In genomic region chr12:22333751-22334695, GRCh38 we compare ENCODE assay signal across 9 cellular contexts. TPM values are rescaled to one million over a fixed set of nuclear protein-coding genes. Genes with fewer than 3 reads are reported as not detected.
DNase-seq lines count a peak whose midpoint lies in the region; ATAC-seq, FAIRE-seq and TF ChIP-seq lines count a peak whose summit lies in the region.
"Had no signal": no experiment of that assay in that cellular context is flagged by ENCODE, and none has a peak within 500 bp of the region (broad histone marks: within the 10 kb centered on the region; RNA-seq: fewer than 3 reads in every experiment).

No MANE protein-coding gene starts in this region.

- H3K4me1 Mint-ChIP-seq in activated CD4-positive, alpha-beta T cell treated with anti-CD3 and anti-CD28 coated beads for 36 hours = peaks cover 29% of the 10 kb centered on the region

- H3K27ac ChIP-seq in iPS-18a (ENCODE audit: low read length) = no peak overlapping the region
- H3K27ac ChIP-seq in spleen = peak overlapping the region in 5 of 8 donors; percentile 57 to 83 (median 75)

- no peaks in the 10 kb centered on the region for H3K36me3 Mint-ChIP-seq in activated CD4-positive, alpha-beta T cell treated with anti-CD3 and anti-CD28 coated beads for 36 hours (ENCODE audit: low read depth)

- H3K9ac ChIP-seq in adipocyte (ENCODE audit: low read length) (peak overlapping the region; percentile 59), iPS-18a (ENCODE audit: low read length) (peak overlapping the region; percentile 2)

- peak overlapping the region; percentile 79 for H3K4me3 Mint-ChIP-seq in activated CD4-positive, alpha-beta T cell treated with anti-CD3 and anti-CD28 coated beads for 36 hours

- no peak for TF ChIP-seq CTCF in spleen (IDR thresholded peaks at IDR 0.05 in 8 of 11, conservative IDR thresholded peaks at IDR 0.05 in 3 of 11)

- H3K9me3 Mint-ChIP-seq in activated CD4-positive, alpha-beta T cell treated with anti-CD3 and anti-CD28 coated beads for 36 hours (ENCODE audit: low read depth) = no peaks in the 10 kb centered on the region

- 2 to 3% (median 3%) methylated on average over 53 to 76 of the region's 76 CpGs for WGBS in spleen, 5 donors

- no peaks in the 10 kb centered on the region for H3K36me3 ChIP-seq in adipocyte (ENCODE audit: control insufficient read depth, insufficient read depth, low read length, severe bottlenecking)
- no peaks in the 10 kb centered on the region for H3K36me3 ChIP-seq in iPS-18a (ENCODE audit: control insufficient read depth, low read depth, low read length)
- H3K36me3 ChIP-seq in spleen = no peaks in the 10 kb centered on the region

- peak; percentile 34 for DNase-seq in activated CD4-positive, alpha-beta T cell treated with anti-CD3 and anti-CD28 coated beads for 36 hours
- no peak for DNase-seq in activated CD4-positive, alpha-beta T cell treated with anti-CD3 and anti-CD28 coated beads for 1 hour
- DNase-seq in adipocyte (ENCODE audit: low read depth) = no peak
- DNase-seq in spleen = peak; percentile 80
- no peak for DNase-seq in urothelium cell line (ENCODE audit: low spot score)
- DNase-seq in NCI-H774 (lab: John Stamatoyannopoulos, UW) = no peak
- DNase-seq in DMS79 treated with DMSO at 0.1 percent for 48 hours (lab: John Stamatoyannopoulos, UW) = no peak

- CTCF ChIA-PET in activated CD4-positive, alpha-beta T cell treated with anti-CD3 and anti-CD28 coated beads for 36 hours (lab: Charles Lee) = interaction anchor here (1.7 kb wide), 1 partner anchor 15 kb away, joined by 6 read pairs; no protein-coding TSS in a partner anchor

- no peaks in the 10 kb centered on the region for H3K9me3 ChIP-seq in adipocyte (ENCODE audit: control insufficient read depth, low read length)
- H3K9me3 ChIP-seq in iPS-18a (ENCODE audit: control insufficient read depth, low read depth, low read length) = no peaks in the 10 kb centered on the region
- no peaks in the 10 kb centered on the region for H3K9me3 ChIP-seq in spleen

- H3K4me3 ChIP-seq in adipocyte (ENCODE audit: low read length) = peak overlapping the region; percentile 92
- peak overlapping the region; percentile 75 for H3K4me3 ChIP-seq in iPS-18a (ENCODE audit: low read length)
- peak overlapping the region; percentile 47 to 75 (median 52) for H3K4me3 ChIP-seq in spleen

- H3K27me3 ChIP-seq in adipocyte (replicated peaks; ENCODE audit: control insufficient read depth, insufficient read depth, low read length) (peaks cover 10% of the 10 kb centered on the region), iPS-18a (ENCODE audit: control insufficient read depth, insufficient read depth, low read length) (peaks cover 25% of the 10 kb centered on the region), spleen (replicated peaks in 1 of 7) (peaks cover 0 to 55% (median 35%) of the 10 kb centered on the region in 7 donors)

- peak overlapping the region; percentile 28 for H3K27ac Mint-ChIP-seq in activated CD4-positive, alpha-beta T cell treated with anti-CD3 and anti-CD28 coated beads for 36 hours

- no peak for ATAC-seq in activated CD4-positive, alpha-beta T cell treated with anti-CD3 and anti-CD28 coated beads for 36 hours

- no peak for FAIRE-seq in urothelium cell line (lab: Jason Lieb, UNC)

- POLR2A ChIA-PET in activated CD4-positive, alpha-beta T cell treated with anti-CD3 and anti-CD28 coated beads for 36 hours (lab: Charles Lee) = no interaction called here

- H3K4me1 ChIP-seq in adipocyte (ENCODE audit: control insufficient read depth, insufficient read depth, low read length) = peaks cover 4% of the 10 kb centered on the region
- H3K4me1 ChIP-seq in iPS-18a (ENCODE audit: control insufficient read depth, low read depth, low read length) = peaks cover 5% of the 10 kb centered on the region
- peaks cover 5 to 37% (median 21%) of the 10 kb centered on the region in 6 donors for H3K4me1 ChIP-seq in spleen

- intact Hi-C loops in activated CD4-positive, alpha-beta T cell treated with anti-CD3 and anti-CD28 coated beads for 36 hours (cut with DNase I, micrococcal nuclease) = loop anchor here (2.0 to 10.0 kb wide), 5 partner anchors 109 to 639 kb away; partner anchors contain the start of genes C2CD5 (in 1 of the 2) and CMAS (in 1 of the 2)
- intact Hi-C loops in spleen (cut with DNase I; ENCODE audit: low total_unique reads) = no loop called here

- no peak for TF ChIP-seq POLR2A in spleen (IDR thresholded peaks at IDR 0.05)

- peaks cover 11% of the 10 kb centered on the region for H3K27me3 Mint-ChIP-seq in activated CD4-positive, alpha-beta T cell treated with anti-CD3 and anti-CD28 coated beads for 36 hours

RNA-seq across cellular contexts. Expression of gene ST8SIA1, which starts 0.5 kb away (rescaled TPM):
- 1 to 10 TPM; 1.5 to 1.6 TPM for total RNA-seq in activated CD4-positive, alpha-beta T cell treated with anti-CD3 and anti-CD28 coated beads for 36 hours
- 10 to 100 TPM in 2 of 7 donors, 1 to 10 TPM in 5; 1.7 to 12.2 (median 8.1) TPM for total RNA-seq in spleen
- 1 to 10 TPM; 2.0 to 4.1 (median 2.8) TPM for polyA plus RNA-seq in spleen
- total RNA-seq: Daoy had no signal

Comparison
In these comparisons a context has a peak if more than half of its experiments do, and no peak if none do; other contexts are left out.
1. DNase-seq: peak in activated CD4-positive, alpha-beta T cell treated with anti-CD3 and anti-CD28 coated beads for 36 hours (single experiment) and spleen (single experiment); none in activated CD4-positive, alpha-beta T cell treated with anti-CD3 and anti-CD28 coated beads for 1 hour (single experiment), adipocyte (single experiment), urothelium cell line (single experiment), NCI-H774 (single experiment) and DMS79 treated with DMSO at 0.1 percent for 48 hours (single experiment).
2. Peak in every context shown above with its lines, with median percentiles within 50 percentile points of each other: H3K4me3 ChIP-seq.